In genomic region chr15:54089776-54090175, GRCh38 we compare ENCODE assay signal across 23 cellular contexts.
DNase-seq lines count a peak whose midpoint lies in the region; ATAC-seq, FAIRE-seq and TF ChIP-seq lines count a peak whose summit lies in the region.
"Had no signal": no experiment of that assay in that cellular context is flagged by ENCODE, and none has a peak within 500 bp of the region (broad histone marks: within the 10 kb centered on the region; RNA-seq: fewer than 3 reads in every experiment).

No MANE protein-coding gene starts in this region.

- intact Hi-C loops in GM12878 (cut with micrococcal nuclease; ENCODE audit: unreplicated experiment) = loop anchor here (10.0 kb wide), 1 partner anchor 495 kb away; no protein-coding TSS in a partner anchor

- TF ChIP-seq RAD21 in GM12878 (IDR thresholded peaks at IDR 0.05; ENCODE audit: insufficient read depth, low read depth, low read length) = no peak

- H3K27ac Mint-ChIP-seq in progenitor cell of endocrine pancreas = peak overlapping the region; percentile 47
- H3K27ac Mint-ChIP-seq: CD14-positive monocyte; CD4-positive, CD25-positive, alpha-beta regulatory T cell; CD8-positive, alpha-beta memory T cell had no signal

- SMC1A ChIA-PET in GM12878 (lab: Charles Lee; ENCODE audit: uncharacterized antibody, unreplicated experiment) = interaction anchor here (0.6 to 15.1 kb wide), 9 partner anchors 8 to 881 kb away, joined by 3 to 164 read pairs (median 4); partner anchors contain the start of gene UNC13C

- no peak overlapping the region for H3K4me2 ChIP-seq in GM12878 (ENCODE audit: control insufficient read depth, insufficient read depth)
- H3K4me2 ChIP-seq: BLaER1 had no signal

- POLR2A ChIA-PET in GM12878 (lab: Charles Lee) = interaction anchor here (0.6 to 2.3 kb wide), 3 partner anchors 9 to 493 kb away, joined by 3 to 9 read pairs (median 3); no protein-coding TSS in a partner anchor

- FAIRE-seq in GM12878 (lab: Jason Lieb, UNC) (no peak), GM12891 (lab: Jason Lieb, UNC) (no peak)
- FAIRE-seq: A204.1, GM12892, GM18507, GM19239 had no signal

- no peaks in the 10 kb centered on the region for H3K27me3 Mint-ChIP-seq in progenitor cell of endocrine pancreas
- H3K27me3 Mint-ChIP-seq: CD4-positive, alpha-beta memory T cell; CD4-positive, CD25-positive, alpha-beta regulatory T cell; CD8-positive, alpha-beta memory T cell had no signal

- ATAC-seq in GM12878 (peak; percentile 16; the same call in 2 of the 3 replicates), HG02588 (IDR thresholded peaks at IDR 0.05; ENCODE audit: unreplicated experiment) (no peak), GM21526 (IDR thresholded peaks at IDR 0.05; ENCODE audit: low FRiP score, unreplicated experiment) (no peak)

- no peak for TF ChIP-seq EP300 in GM12878 (IDR thresholded peaks at IDR 0.05; ENCODE audit: borderline replicate concordance in 1 of 2, control insufficient read depth in 1 of 2, low read depth in 2 of 2, low read length in 2 of 2)

- no peaks in the 10 kb centered on the region for H3K79me2 ChIP-seq in GM12878 (ENCODE audit: control insufficient read depth, insufficient read depth, low read length)

- no peak overlapping the region for H2AFZ ChIP-seq in GM12878 (ENCODE audit: control insufficient read depth, low read depth, low read length)

- no peak overlapping the region for H3K27ac ChIP-seq in GM12878 (ENCODE audit: control insufficient read depth, insufficient read depth)
- H3K27ac ChIP-seq in skeletal muscle tissue (ENCODE audit: low read depth, low read length) = no peak overlapping the region
- H3K27ac ChIP-seq: BLaER1 had no signal

- no peaks in the 10 kb centered on the region for H3K9me3 Mint-ChIP-seq in progenitor cell of endocrine pancreas (ENCODE audit: low read depth)
- H3K9me3 Mint-ChIP-seq: CD4-positive, alpha-beta memory T cell had no signal

- H3K4me3 Mint-ChIP-seq in progenitor cell of endocrine pancreas (ENCODE audit: low read depth) = no peak overlapping the region
- H3K4me3 Mint-ChIP-seq: CD14-positive monocyte; CD4-positive, alpha-beta memory T cell; CD4-positive, CD25-positive, alpha-beta regulatory T cell; CD8-positive, alpha-beta memory T cell had no signal

- H3K4me3 ChIP-seq in GM12878 (no peak overlapping the region), skeletal muscle tissue (ENCODE audit: low read length in 3 of 3) (peak overlapping the region in 2 of 3 donors; percentile 34 to 45)
- H3K4me3 ChIP-seq: BLaER1 had no signal

- no TSS peak for BruUV-seq in GM12878 (replicated peaks; lab: Mats Ljungman, UMichigan)

- 32% methylated on average over 3 of the region's 3 CpGs for WGBS in GM12878 (ENCODE audit: insufficient coverage, insufficient replicate concordance, low lambda C conversion rate, missing lambda C conversion rate)

- RAD21 ChIA-PET in GM12878 (lab: Charles Lee; ENCODE audit: unreplicated experiment) = interaction anchor here (0.9 to 11.1 kb wide), 9 partner anchors 10 to 257 kb away, joined by 3 to 122 read pairs (median 5); no protein-coding TSS in a partner anchor

- H3K27me3 ChIP-seq in GM12878 (replicated peaks in 1 of 2; ENCODE audit: control insufficient read depth in 2 of 2, insufficient read depth in 2 of 2, low read length in 1 of 2) (no peaks in the 10 kb centered on the region), skeletal muscle tissue (ENCODE audit: control insufficient read depth in 3 of 3, insufficient read depth in 3 of 3, low read length in 3 of 3) (no peaks in the 10 kb centered on the region)
- H3K27me3 ChIP-seq: BE2C, BLaER1 had no signal

- no peaks in the 10 kb centered on the region for H3K36me3 ChIP-seq in GM12878 (ENCODE audit: control insufficient read depth in 2 of 2, insufficient read depth in 2 of 2, low read length in 1 of 2)
- H3K36me3 ChIP-seq in skeletal muscle tissue (ENCODE audit: control insufficient read depth in 3 of 3, insufficient read depth in 3 of 3, low read length in 3 of 3) = no peaks in the 10 kb centered on the region
- H3K36me3 ChIP-seq: BE2C, BLaER1 had no signal

- H3K9ac ChIP-seq in GM12878 (ENCODE audit: control insufficient read depth, insufficient read depth, low read length) (no peak overlapping the region), skeletal muscle tissue (ENCODE audit: low read depth in 1 of 3, low read length in 3 of 3) (peak overlapping the region in 2 of 3 donors; percentile 17 to 51)
- H3K9ac ChIP-seq: BLaER1 had no signal

- CTCF ChIA-PET in GM12878 (lab: Yijun Ruan, JAX) = no interaction called here

- no peaks in the 10 kb centered on the region for H3K4me1 ChIP-seq in GM12878 (ENCODE audit: control insufficient read depth, insufficient read depth, low read length)
- H3K4me1 ChIP-seq in skeletal muscle tissue (ENCODE audit: control insufficient read depth in 3 of 3, insufficient read depth in 3 of 3, low read length in 3 of 3) = peaks cover 0 to 3% (median 0%) of the 10 kb centered on the region in 3 donors
- H3K4me1 ChIP-seq: BE2C, BLaER1 had no signal

- no peaks in the 10 kb centered on the region for H3K9me3 ChIP-seq in GM12878 (replicated peaks; ENCODE audit: control insufficient read depth, insufficient read depth, low read length)
- H3K9me3 ChIP-seq in skeletal muscle tissue (ENCODE audit: control insufficient read depth in 3 of 3, low read length in 3 of 3) = no peaks in the 10 kb centered on the region
- H3K9me3 ChIP-seq: BE2C, BLaER1 had no signal

- DNase-seq in GM12878 (ENCODE audit: low read depth, low spot score) = no peak
- peak; percentile 22 to 69 for DNase-seq in cerebellar nuclear complex (lab: John Stamatoyannopoulos, UW)
- no peak for DNase-seq in progenitor cell of endocrine pancreas (ENCODE audit: low spot score, unreplicated experiment)
- DNase-seq in GM12891 (ENCODE audit: insufficient read length, low spot score) = no peak
- no peak for DNase-seq in activated CD8-positive, alpha-beta memory T cell treated with anti-CD3 and anti-CD28 coated beads for 24 hours
- DNase-seq: 8988T; ACHN; BE2C; CD4-positive, alpha-beta memory T cell; CD4-positive, CD25-positive, alpha-beta regulatory T cell; CD8-positive, alpha-beta memory T cell; COR-L47; DMS79 treated with DMSO at 0.1 percent for 48 hours; GDM1 had no signal

- in situ Hi-C loops in GM12878 (cut with MboI) = no loop called here

- H3K4me1 Mint-ChIP-seq in progenitor cell of endocrine pancreas (ENCODE audit: low read depth) = no peaks in the 10 kb centered on the region
- H3K4me1 Mint-ChIP-seq: CD14-positive monocyte; CD4-positive, alpha-beta memory T cell; CD4-positive, CD25-positive, alpha-beta regulatory T cell; CD8-positive, alpha-beta memory T cell had no signal

- H4K20me1 ChIP-seq in GM12878 (ENCODE audit: control insufficient read depth, insufficient read depth) = no peaks in the 10 kb centered on the region
- H4K20me1 ChIP-seq: BLaER1 had no signal

- no peaks in the 10 kb centered on the region for H3K36me3 Mint-ChIP-seq in progenitor cell of endocrine pancreas (ENCODE audit: insufficient read depth)
- H3K36me3 Mint-ChIP-seq: CD14-positive monocyte; CD4-positive, alpha-beta memory T cell; CD4-positive, CD25-positive, alpha-beta regulatory T cell; CD8-positive, alpha-beta memory T cell had no signal

- TF ChIP-seq POLR2A in GM12878 (IDR thresholded peaks at IDR 0.05; ENCODE audit: low read depth, low read length) (no peak), GM12891 (IDR thresholded peaks at IDR 0.05; ENCODE audit: low read depth, low read length) (no peak)

- TF ChIP-seq CTCF in GM12878 (IDR thresholded peaks at IDR 0.05 in 2 of 3, conservative IDR thresholded peaks at IDR 0.05 in 1 of 3; ENCODE audit: control insufficient read depth in 2 of 3, extremely low read depth in 1 of 3, insufficient read depth in 1 of 3, low read depth in 3 of 3, low read length in 3 of 3) = no peak
- TF ChIP-seq CTCF in progenitor cell of endocrine pancreas (IDR thresholded peaks at IDR 0.05; ENCODE audit: unreplicated experiment) = no peak

TF ChIP-seq in GM12878, 131 proteins besides CTCF, POLR2A, EP300 and RAD21:
- TF ChIP-seq MTA3 (IDR thresholded peaks at IDR 0.05; ENCODE audit: borderline replicate concordance, low read length) = no peak
- no peak for TF ChIP-seq BRCA1 (IDR thresholded peaks at IDR 0.05; ENCODE audit: low read depth, low read length)
- TF ChIP-seq IRF3 (IDR thresholded peaks at IDR 0.05) = no peak

TF ChIP-seq in GM12891, 5 proteins besides CTCF, POLR2A, EP300 and RAD21:
- no peak for TF ChIP-seq PAX5 (IDR thresholded peaks at IDR 0.05; ENCODE audit: insufficient read depth, low read length, severe bottlenecking)
- TF ChIP-seq SPI1 (IDR thresholded peaks at IDR 0.05; ENCODE audit: low read depth, low read length) = no peak
- TF ChIP-seq POU2F2 (IDR thresholded peaks at IDR 0.05; ENCODE audit: low read depth, low read length) = no peak
- no peak for TF ChIP-seq POLR2AphosphoS5 (IDR thresholded peaks at IDR 0.05; ENCODE audit: low read depth, low read length)
- no peak for TF ChIP-seq TAF1 (IDR thresholded peaks at IDR 0.05; ENCODE audit: low read depth, low read length)

Comparison
In these comparisons a context has a peak if more than half of its experiments do, and no peak if none do; other contexts are left out.
1. DNase-seq: peak in cerebellar nuclear complex (2 of 2); none in GM12878 (single experiment), progenitor cell of endocrine pancreas (single experiment), GM12891 (single experiment) and activated CD8-positive, alpha-beta memory T cell treated with anti-CD3 and anti-CD28 coated beads for 24 hours (single experiment).